In the genomic region with DNA sequence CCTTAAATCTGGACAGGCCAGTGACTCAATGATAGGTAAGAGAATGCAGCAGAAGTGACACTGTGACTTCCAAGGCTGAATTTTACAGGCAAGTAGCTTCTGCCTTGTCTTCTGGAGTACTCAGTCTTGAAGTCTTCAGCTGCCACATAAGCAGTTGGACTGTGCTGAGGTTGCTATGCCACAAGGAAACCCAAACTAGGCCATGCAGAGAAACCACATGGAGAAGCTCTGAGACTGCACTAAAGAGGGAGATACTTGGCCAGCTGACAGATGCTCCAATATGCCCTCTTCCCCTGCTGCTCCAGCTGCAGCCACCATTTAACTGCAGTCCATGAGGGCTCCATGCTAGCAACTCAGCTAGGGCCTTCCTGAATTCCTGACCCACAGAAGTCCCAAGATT, we compare ENCODE assay signal across 24 cellular contexts.
DNase-seq lines count a peak whose midpoint lies in the region; ATAC-seq and TF ChIP-seq lines count a peak whose summit lies in the region.
"Had no signal": no experiment of that assay in that cellular context is flagged by ENCODE, and none has a peak within 500 bp of the region (broad histone marks: within the 10 kb centered on the region; RNA-seq: fewer than 3 reads in every experiment).

No MANE protein-coding gene starts in this region.

- CTCF ChIA-PET in IMR-90 (lab: Yijun Ruan, JAX), result no interaction called here

- H4K20me1 ChIP-seq in BLaER1, result no peaks in the 10 kb centered on the region
- no peaks in the 10 kb centered on the region for H4K20me1 ChIP-seq in IMR-90 (ENCODE audit: insufficient read depth, low read length)

- H3K56ac ChIP-seq in IMR-90 (ENCODE audit: extremely low read depth, insufficient read depth, low read length), result no peak overlapping the region

- H3K4me1 ChIP-seq in BLaER1 (peaks cover 15% of the 10 kb centered on the region), IMR-90 (ENCODE audit: control insufficient read depth, insufficient read depth, low read length) (no peaks in the 10 kb centered on the region), neuronal stem cell (ENCODE audit: control insufficient read depth in 2 of 2, insufficient read depth in 1 of 2, low read depth in 1 of 2, low read length in 2 of 2) (peaks cover 0 to 15% of the 10 kb centered on the region in 2 donors), right lobe of liver (no peaks in the 10 kb centered on the region)
- H3K4me1 ChIP-seq: ascending aorta, thyroid gland had no signal

- peaks cover 7% of the 10 kb centered on the region for H3K9me3 Mint-ChIP-seq in activated T-helper 17 cell treated with anti-CD3 and anti-CD28 coated beads, Interleukin-2, amount 50 U/mL, for 72 hours

- H4K8ac ChIP-seq in IMR-90 (ENCODE audit: low read depth in 2 of 2, low read length in 2 of 2) (no peak overlapping the region), neuronal stem cell (ENCODE audit: low read depth, low read length) (no peak overlapping the region)

- no peak overlapping the region for H3K23ac ChIP-seq in IMR-90 (ENCODE audit: low read depth, low read length)
- H3K23ac ChIP-seq in neuronal stem cell (ENCODE audit: low read depth, low read length, poor library complexity), result peak overlapping the region; percentile 37

- H2AK5ac ChIP-seq in IMR-90 (ENCODE audit: low read depth, low read length), result no peak overlapping the region
- no peak overlapping the region for H2AK5ac ChIP-seq in neuronal stem cell (ENCODE audit: low read depth, low read length)

- no peak overlapping the region for H4K5ac ChIP-seq in IMR-90 (ENCODE audit: low read depth, low read length)

- H3K79me1 ChIP-seq in IMR-90 (ENCODE audit: low read depth in 1 of 2, low read length in 2 of 2) (no peaks in the 10 kb centered on the region), neuronal stem cell (ENCODE audit: low read depth, low read length) (no peaks in the 10 kb centered on the region)

- TF ChIP-seq POLR2A in IMR-90 (IDR thresholded peaks at IDR 0.05; ENCODE audit: low read depth, low read length) (no peak), right lobe of liver (IDR thresholded peaks at IDR 0.05) (no peak)

- 0 out of 2 replicates have a peak overlapping the region, but pooled peaks have one; percentile 17 for H3K14ac ChIP-seq in IMR-90 (replicated peaks; ENCODE audit: low read depth, low read length)
- H3K14ac ChIP-seq in neuronal stem cell (ENCODE audit: low read length), result no peak overlapping the region

- H2BK120ac ChIP-seq in IMR-90 (ENCODE audit: low read depth, low read length), result no peak overlapping the region
- no peak overlapping the region for H2BK120ac ChIP-seq in neuronal stem cell (ENCODE audit: low read depth, low read length)

- in situ Hi-C loops in IMR-90 (cut with MboI; ENCODE audit: low sequenced_read_pairs), result no loop called here

- no peaks in the 10 kb centered on the region for H3K36me3 Mint-ChIP-seq in activated T-helper 17 cell treated with anti-CD3 and anti-CD28 coated beads, Interleukin-2, amount 50 U/mL, for 72 hours (ENCODE audit: low read depth)

- no peak overlapping the region for H3K4me3 ChIP-seq in BLaER1
- H3K4me3 ChIP-seq in IMR-90 (ENCODE audit: insufficient read depth, low read depth, low read length), result no peak overlapping the region
- no peak overlapping the region for H3K4me3 ChIP-seq in neuronal stem cell (ENCODE audit: low read length in 2 of 2)
- H3K4me3 ChIP-seq in right lobe of liver, result no peak overlapping the region
- H3K4me3 ChIP-seq: ascending aorta, thyroid gland had no signal

- H3K36me3 ChIP-seq in BLaER1 (no peaks in the 10 kb centered on the region), IMR-90 (ENCODE audit: control insufficient read depth, insufficient read depth, low read length) (no peaks in the 10 kb centered on the region), neuronal stem cell (replicated peaks in 1 of 2; ENCODE audit: control insufficient read depth in 2 of 2, insufficient read depth in 2 of 2, low read length in 2 of 2) (no peaks in the 10 kb centered on the region), right lobe of liver (no peaks in the 10 kb centered on the region)
- H3K36me3 ChIP-seq: ascending aorta, thyroid gland had no signal

- H2BK20ac ChIP-seq in IMR-90 (ENCODE audit: low read depth, low read length), result no peak overlapping the region

- H3K27ac Mint-ChIP-seq in activated T-helper 17 cell treated with anti-CD3 and anti-CD28 coated beads, Interleukin-2, amount 50 U/mL, for 72 hours, result no peak overlapping the region
- H3K27ac Mint-ChIP-seq: WTC11 had no signal

- H3K27me3 ChIP-seq in BLaER1 (no peaks in the 10 kb centered on the region), IMR-90 (ENCODE audit: control insufficient read depth, insufficient read depth, low read length) (no peaks in the 10 kb centered on the region), neuronal stem cell (ENCODE audit: control insufficient read depth in 3 of 3, insufficient read depth in 3 of 3, low read depth in 1 of 3, low read length in 3 of 3) (peaks cover 0 to 11% (median 0%) of the 10 kb centered on the region in 3 experiments), right lobe of liver (no peaks in the 10 kb centered on the region)
- H3K27me3 ChIP-seq: ascending aorta, thyroid gland had no signal

- H3K4me2 ChIP-seq in BLaER1, result peak overlapping the region; percentile 37
- H3K4me2 ChIP-seq in IMR-90 (ENCODE audit: low read depth, low read length), result no peak overlapping the region
- no peak overlapping the region for H3K4me2 ChIP-seq in neuronal stem cell (ENCODE audit: insufficient read depth, low read length, poor library complexity, severe bottlenecking)

- H3K9me3 ChIP-seq in BLaER1 (no peaks in the 10 kb centered on the region), IMR-90 (ENCODE audit: control insufficient read depth, insufficient read depth, low read length) (no peaks in the 10 kb centered on the region), neuronal stem cell (replicated peaks in 1 of 2; ENCODE audit: control insufficient read depth in 2 of 2, insufficient read depth in 1 of 2, low read depth in 1 of 2, low read length in 2 of 2) (peaks cover 0 to 2% of the 10 kb centered on the region in 2 donors), right lobe of liver (no peaks in the 10 kb centered on the region)
- H3K9me3 ChIP-seq: ascending aorta, thyroid gland had no signal

- H2BK15ac ChIP-seq in IMR-90 (ENCODE audit: low read depth, low read length) (no peak overlapping the region), neuronal stem cell (ENCODE audit: low read length) (no peak overlapping the region)

- POLR2A ChIA-PET in IMR-90 (lab: Charles Lee; ENCODE audit: unreplicated experiment), result no interaction called here

- no peaks in the 10 kb centered on the region for H3K27me3 Mint-ChIP-seq in activated T-helper 17 cell treated with anti-CD3 and anti-CD28 coated beads, Interleukin-2, amount 50 U/mL, for 72 hours

- no TSS peak for BruUV-seq in IMR-90 (replicated peaks; lab: Mats Ljungman, UMichigan)

- no peaks in the 10 kb centered on the region; the same call in 1 of the 2 replicates for H3K9me1 ChIP-seq in IMR-90 (ENCODE audit: insufficient read depth, low read length)

- no peak for TF ChIP-seq RAD21 in IMR-90 (IDR thresholded peaks at IDR 0.05; ENCODE audit: low read length)

- H3K18ac ChIP-seq in IMR-90 (ENCODE audit: low read depth, low read length) (no peak overlapping the region), neuronal stem cell (ENCODE audit: low read length) (no peak overlapping the region)

- H3K27ac ChIP-seq in BLaER1 (no peak overlapping the region), IMR-90 (ENCODE audit: insufficient read depth, low read length) (no peak overlapping the region), neuronal stem cell (replicated peaks; ENCODE audit: low read length) (no peak overlapping the region), right lobe of liver (no peak overlapping the region)
- H3K27ac ChIP-seq: ascending aorta, thyroid gland had no signal

- H3K4me3 Mint-ChIP-seq in activated T-helper 17 cell treated with anti-CD3 and anti-CD28 coated beads, Interleukin-2, amount 50 U/mL, for 72 hours, result no peak overlapping the region
- H3K4me3 Mint-ChIP-seq: WTC11 had no signal

- H2AK9ac ChIP-seq in IMR-90 (replicated peaks; ENCODE audit: low read depth, low read length, poor library complexity), result no peak overlapping the region

- no peak for DNase-seq in IMR-90
- no peak for DNase-seq in neuronal stem cell (ENCODE audit: low spot score)
- no peak for DNase-seq in NCI-H345 treated with DMSO at 0.1 percent for 48 hours (lab: John Stamatoyannopoulos, UW; ENCODE audit: unreplicated experiment)
- no peak for DNase-seq in right lobe of liver
- DNase-seq: activated CD4-positive, alpha-beta T cell treated with anti-CD3 and anti-CD28 coated beads, Interleukin-2, amount 50 U/mL, for 1 hour; Calu3; cortex of kidney; effector memory CD4-positive, alpha-beta T cell; glutamatergic neuron; KG1; left ventricle myocardium superior; NCI-H1417; NCI-H2029 treated with DMSO at 0.1 percent for 48 hours; NCI-H2227 treated with DMSO at 0.1 percent for 48 hours; posterior cingulate gyrus; right cardiac atrium; stimulated activated CD8-positive, alpha-beta memory T cell treated with anti-CD3 and anti-CD28 coated beads, Interleukin-4, amount 100 ng/mL, for 48 hours; T-helper 1 cell; thyroid gland had no signal

- ATAC-seq in IMR-90 (ENCODE audit: low read depth) (no peak), right lobe of liver (no peak), HG02678 (IDR thresholded peaks at IDR 0.05; ENCODE audit: unreplicated experiment) (no peak)
- ATAC-seq in activated T-helper 17 cell treated with anti-CD3 and anti-CD28 coated beads, Interleukin-2, amount 50 U/mL, for 72 hours (replicated peaks), result peak; percentile 43
- ATAC-seq: left ventricle myocardium superior, right cardiac atrium, WTC11 had no signal

- TF ChIP-seq CTCF in IMR-90 (conservative IDR thresholded peaks at IDR 0.05; ENCODE audit: low read depth, low read length) (no peak), right lobe of liver (IDR thresholded peaks at IDR 0.05) (no peak)

- H4K91ac ChIP-seq in IMR-90 (ENCODE audit: insufficient read depth, low read depth, low read length) (no peak overlapping the region), neuronal stem cell (ENCODE audit: low read depth, low read length, poor library complexity) (no peak overlapping the region)

- dilution Hi-C loops in IMR-90 (cut with HindIII; ENCODE audit: low sequenced_read_pairs, unreplicated experiment), result no loop called here

- H3K4ac ChIP-seq in IMR-90 (ENCODE audit: low read depth, low read length), result no peak overlapping the region
- no peak overlapping the region for H3K4ac ChIP-seq in neuronal stem cell (ENCODE audit: low read length)

- intact Hi-C loops in IMR-90 (cut with micrococcal nuclease) (no loop called here), right lobe of liver (cut with DNase I) (no loop called here)

- H2BK12ac ChIP-seq in neuronal stem cell (ENCODE audit: low read length), result no peak overlapping the region

- peaks cover 16% of the 10 kb centered on the region for H3K4me1 Mint-ChIP-seq in activated T-helper 17 cell treated with anti-CD3 and anti-CD28 coated beads, Interleukin-2, amount 50 U/mL, for 72 hours

- H2BK5ac ChIP-seq in IMR-90 (ENCODE audit: low read depth, low read length, poor library complexity, severe bottlenecking) (no peak overlapping the region), neuronal stem cell (ENCODE audit: low read length) (no peak overlapping the region)

- H2AFZ ChIP-seq in IMR-90 (replicated peaks; ENCODE audit: low read length, poor library complexity), result peak overlapping the region; percentile 28
- H2AFZ ChIP-seq in neuronal stem cell (ENCODE audit: low read length), result no peak overlapping the region

- H3K9ac ChIP-seq in BLaER1, result no peak overlapping the region
- H3K9ac ChIP-seq in IMR-90 (ENCODE audit: low read depth, low read length), result no peak overlapping the region
- H3K9ac ChIP-seq in neuronal stem cell (ENCODE audit: low read depth, low read length, poor library complexity), result no peak overlapping the region
